17 cellular contexts compared by ENCODE assay signal in genomic region chr6:128209771-128210170, GRCh38.
A peak's percentile ranks its signal among the peaks of the same experiment; 100 is the strongest.
DNase-seq lines count a peak whose midpoint lies in the region; ATAC-seq, FAIRE-seq and TF ChIP-seq lines count a peak whose summit lies in the region.
"Had no signal": no experiment of that assay in that cellular context is flagged by ENCODE, and none has a peak within 500 bp of the region (broad histone marks: within the 10 kb centered on the region; RNA-seq: fewer than 3 reads in every experiment).

No MANE protein-coding gene starts in this region.

- no peak for ATAC-seq in HG03139 (IDR thresholded peaks at IDR 0.05; ENCODE audit: unreplicated experiment)
- ATAC-seq: activated T-helper 17 cell treated with anti-CD3 and anti-CD28 coated beads, Interleukin-2, amount 50 U/mL, for 72 hours had no signal

- H3K36me3 ChIP-seq in osteoblast (ENCODE audit: insufficient read depth, low read length): peaks cover 3% of the 10 kb centered on the region
- H3K36me3 ChIP-seq in neural progenitor cell: no peaks in the 10 kb centered on the region
- H3K36me3 ChIP-seq: left ventricle myocardium inferior, ovary had no signal

- H3K27me3 ChIP-seq in osteoblast (ENCODE audit: insufficient read depth, low read length): no peaks in the 10 kb centered on the region
- H3K27me3 ChIP-seq in neural progenitor cell: no peaks in the 10 kb centered on the region
- H3K27me3 ChIP-seq: ovary had no signal

- no peak overlapping the region for H3K9ac ChIP-seq in neural progenitor cell

- H3K4me2 ChIP-seq in osteoblast (ENCODE audit: insufficient read depth, low read length): peak overlapping the region; percentile 75
- H3K4me2 ChIP-seq in neural progenitor cell: no peak overlapping the region

- H3K27ac Mint-ChIP-seq in neural progenitor cell: no peak overlapping the region
- H3K27ac Mint-ChIP-seq: activated T-helper 17 cell treated with anti-CD3 and anti-CD28 coated beads, Interleukin-2, amount 50 U/mL, for 72 hours; stimulated activated naive CD8-positive, alpha-beta T cell treated with anti-CD3 and anti-CD28 coated beads, Interleukin-15, Interleukin-2, amounts not matched to agents 100 ng/mL and 50 ng/mL, for 24 hours had no signal

- H3K4me3 ChIP-seq in osteoblast (ENCODE audit: insufficient read depth, low read length): no peak overlapping the region
- no peak overlapping the region for H3K4me3 ChIP-seq in neural progenitor cell
- H3K4me3 ChIP-seq: left ventricle myocardium inferior, ovary had no signal

- H4K20me1 ChIP-seq in osteoblast (ENCODE audit: insufficient read depth, low read length) (no peaks in the 10 kb centered on the region), neural progenitor cell (ENCODE audit: low read depth) (no peaks in the 10 kb centered on the region)

- H3K4me1 ChIP-seq in osteoblast (ENCODE audit: insufficient read depth, low read length) (peaks cover 42% of the 10 kb centered on the region), neural progenitor cell (no peaks in the 10 kb centered on the region)

- H3K4me1 Mint-ChIP-seq in neural progenitor cell: no peaks in the 10 kb centered on the region
- H3K4me1 Mint-ChIP-seq: activated T-helper 17 cell treated with anti-CD3 and anti-CD28 coated beads, Interleukin-2, amount 50 U/mL, for 72 hours had no signal

- TF ChIP-seq CTCF in osteoblast (IDR thresholded peaks at IDR 0.05; ENCODE audit: extremely low read depth, low read depth, low read length) (no peak), neural progenitor cell (IDR thresholded peaks at IDR 0.05) (no peak)

- DNase-seq in GM04503 (ENCODE audit: low read depth): peak; percentile 57
- peak; percentile 33 for DNase-seq in RCC 7860 (ENCODE audit: low spot score)
- DNase-seq in epithelial cell of prostate (ENCODE audit: low read depth, low spot score): no peak
- peak; percentile 56 for DNase-seq in osteoblast (ENCODE audit: insufficient read length, low spot score, missing footprints)
- no peak for DNase-seq in LoVo (ENCODE audit: low spot score)
- DNase-seq in neural progenitor cell (ENCODE audit: low spot score): no peak
- no peak for DNase-seq in NCI-H1105 (lab: John Stamatoyannopoulos, UW)
- DNase-seq: activated CD4-positive, alpha-beta T cell treated with anti-CD3 and anti-CD28 coated beads for 4 hours; cerebellar nuclear complex; glutamatergic neuron; left ventricle myocardium inferior; NCI-H510A; ovary; stimulated activated CD4-positive, alpha-beta T cell treated with anti-CD3 and anti-CD28 coated beads, Interleukin-2, amount 100 ng/mL, for 48 hours had no signal

- H3F3A ChIP-seq in neural progenitor cell (ENCODE audit: low read depth): no peaks in the 10 kb centered on the region

- H3K36me3 Mint-ChIP-seq in neural progenitor cell: no peaks in the 10 kb centered on the region

- H2AFZ ChIP-seq in osteoblast (ENCODE audit: low read length) (no peak overlapping the region), neural progenitor cell (replicated peaks) (no peak overlapping the region)

- no peak for FAIRE-seq in RCC 7860 (lab: Jason Lieb, UNC)

- no peaks in the 10 kb centered on the region for H3K9me3 Mint-ChIP-seq in neural progenitor cell
- H3K9me3 Mint-ChIP-seq: activated T-helper 17 cell treated with anti-CD3 and anti-CD28 coated beads, Interleukin-2, amount 50 U/mL, for 72 hours; stimulated activated naive CD8-positive, alpha-beta T cell treated with anti-CD3 and anti-CD28 coated beads, Interleukin-15, Interleukin-2, amounts not matched to agents 100 ng/mL and 50 ng/mL, for 24 hours had no signal

- no peaks in the 10 kb centered on the region for H3K9me3 ChIP-seq in osteoblast (ENCODE audit: low read depth, low read length)
- H3K9me3 ChIP-seq in neural progenitor cell (ENCODE audit: low read depth): no peaks in the 10 kb centered on the region
- H3K9me3 ChIP-seq: left ventricle myocardium inferior, ovary had no signal

- peak overlapping the region; percentile 45 for H3K27ac ChIP-seq in epithelial cell of prostate
- H3K27ac ChIP-seq in osteoblast (ENCODE audit: low read depth, low read length): peak overlapping the region; percentile 92
- no peak overlapping the region for H3K27ac ChIP-seq in neural progenitor cell
- H3K27ac ChIP-seq: left ventricle myocardium inferior, ovary had no signal

- H3K27me3 Mint-ChIP-seq in neural progenitor cell (ENCODE audit: insufficient read depth, low read depth): no peaks in the 10 kb centered on the region
- H3K27me3 Mint-ChIP-seq: activated T-helper 17 cell treated with anti-CD3 and anti-CD28 coated beads, Interleukin-2, amount 50 U/mL, for 72 hours; stimulated activated naive CD8-positive, alpha-beta T cell treated with anti-CD3 and anti-CD28 coated beads, Interleukin-15, Interleukin-2, amounts not matched to agents 100 ng/mL and 50 ng/mL, for 24 hours had no signal

- H3K79me2 ChIP-seq in osteoblast (ENCODE audit: insufficient read depth, low read length) (peaks cover 13% of the 10 kb centered on the region), neural progenitor cell (ENCODE audit: low read depth) (no peaks in the 10 kb centered on the region)

- no peak overlapping the region for H3K4me3 Mint-ChIP-seq in neural progenitor cell
- H3K4me3 Mint-ChIP-seq: activated T-helper 17 cell treated with anti-CD3 and anti-CD28 coated beads, Interleukin-2, amount 50 U/mL, for 72 hours; stimulated activated naive CD8-positive, alpha-beta T cell treated with anti-CD3 and anti-CD28 coated beads, Interleukin-15, Interleukin-2, amounts not matched to agents 100 ng/mL and 50 ng/mL, for 24 hours had no signal

Comparison
In these comparisons a context has a peak if more than half of its experiments do, and no peak if none do; other contexts are left out.
1. DNase-seq: peak in GM04503 (single experiment), RCC 7860 (single experiment) and osteoblast (single experiment); none in epithelial cell of prostate (single experiment), LoVo (single experiment), neural progenitor cell (single experiment) and NCI-H1105 (single experiment).